ENCODE assay signal across 11 cellular contexts in genomic region chr6:106913676-106914280, GRCh38.
DNase-seq lines count a peak whose midpoint lies in the region; ATAC-seq, FAIRE-seq and TF ChIP-seq lines count a peak whose summit lies in the region.
"Had no signal": no experiment of that assay in that cellular context is flagged by ENCODE, and none has a peak within 500 bp of the region (broad histone marks: within the 10 kb centered on the region; RNA-seq: fewer than 3 reads in every experiment).

No MANE protein-coding gene starts in this region.

- no peaks in the 10 kb centered on the region for H3K27me3 ChIP-seq in HepG2 (ENCODE audit: control insufficient read depth in 1 of 2, insufficient read depth in 2 of 2, low read length in 2 of 2)
- H3K27me3 ChIP-seq in right lobe of liver: no peaks in the 10 kb centered on the region
- H3K27me3 ChIP-seq in endodermal cell (ENCODE audit: control insufficient read depth, insufficient read depth, low read length, poor library complexity, severe bottlenecking): no peaks in the 10 kb centered on the region

- in situ Hi-C loops in HepG2 (cut with HindIII; ENCODE audit: extremely low pct_ligation_motif_present, low pct_unique_long_range_greater_than_20kb): no loop called here

- TF ChIP-seq POLR2A in HepG2 (IDR thresholded peaks at IDR 0.05; ENCODE audit: insufficient read depth in 1 of 2, low read depth in 2 of 2, low read length in 2 of 2): no peak
- TF ChIP-seq POLR2A in right lobe of liver (IDR thresholded peaks at IDR 0.05): no peak

- 28% methylated on average over 5 of the region's 5 CpGs for WGBS in HepG2 (ENCODE audit: low lambda C conversion rate)
- 88% methylated on average over 2 of the region's 5 CpGs for WGBS in right lobe of liver (ENCODE audit: insufficient coverage, low coverage, low lambda C conversion rate, missing lambda C conversion rate)
- 84 to 94% methylated on average over 3 to 5 of the region's 5 CpGs for WGBS in endodermal cell (ENCODE audit: insufficient coverage in 1 of 2, insufficient read length in 1 of 2), 2 experiments

- ATAC-seq in HepG2 (no peak), right lobe of liver (no peak), HG03064 (IDR thresholded peaks at IDR 0.05; ENCODE audit: low read depth, unreplicated experiment) (peak; percentile 87)

- peaks cover 2% of the 10 kb centered on the region for H3K36me3 Mint-ChIP-seq in endodermal cell (ENCODE audit: low read depth)

- no TSS peak for BruUV-seq in HepG2 (replicated peaks; lab: Mats Ljungman, UMichigan)

- H3K4me3 ChIP-seq in HepG2 (replicated peaks in 1 of 3; ENCODE audit: insufficient read depth in 1 of 3, low read depth in 2 of 3, low read length in 3 of 3) (no peak overlapping the region), right lobe of liver (no peak overlapping the region), endodermal cell (ENCODE audit: low read length) (no peak overlapping the region)

- no peak for FAIRE-seq in HepG2 (lab: Jason Lieb, UNC)

- H3K4me3 Mint-ChIP-seq in endodermal cell: no peak overlapping the region
- H3K4me3 Mint-ChIP-seq: dendritic cell treated with granulocyte-macrophage colony-stimulating factor and Interleukin-4, amounts not matched to agents 40 ng/mL and 50 ng/mL, for 4 days had no signal

- POLR2A ChIA-PET in HepG2 (lab: Yijun Ruan, JAX): no interaction called here

- no peaks in the 10 kb centered on the region for H3K79me2 ChIP-seq in HepG2 (ENCODE audit: insufficient read depth, low read length)

- H3K9ac ChIP-seq in HepG2 (ENCODE audit: insufficient read depth, low read depth, low read length): no peak overlapping the region
- peak overlapping the region; percentile 23 for H3K9ac ChIP-seq in endodermal cell (ENCODE audit: extremely low read depth, low read length, poor library complexity, severe bottlenecking)

- H3K27ac ChIP-seq in HepG2 (ENCODE audit: extremely low read length, insufficient read depth, low read length) (no peak overlapping the region), right lobe of liver (no peak overlapping the region), endodermal cell (ENCODE audit: low read depth, low read length) (peak overlapping the region; percentile 67)
- H3K27ac ChIP-seq: HL-60 had no signal

- peaks cover 20% of the 10 kb centered on the region for H3K4me1 Mint-ChIP-seq in endodermal cell

- no peak for TF ChIP-seq RAD21 in HepG2 (CRISPR knock-in tag; IDR thresholded peaks at IDR 0.05)

- TF ChIP-seq EP300 in HepG2 (IDR thresholded peaks at IDR 0.05; ENCODE audit: low read depth in 2 of 2, low read length in 2 of 2) (no peak), HepG2 (CRISPR knock-in tag; IDR thresholded peaks at IDR 0.05; ENCODE audit: borderline replicate concordance) (no peak)

- TF ChIP-seq CTCF in HepG2 (CRISPR knock-in tag; IDR thresholded peaks at IDR 0.05): no peak
- no peak for TF ChIP-seq CTCF in right lobe of liver (IDR thresholded peaks at IDR 0.05)
- no peak for TF ChIP-seq CTCF in endodermal cell (conservative IDR thresholded peaks at IDR 0.05)

- peak overlapping the region; percentile 85 for H3K27ac Mint-ChIP-seq in endodermal cell
- H3K27ac Mint-ChIP-seq: dendritic cell treated with granulocyte-macrophage colony-stimulating factor and Interleukin-4, amounts not matched to agents 40 ng/mL and 50 ng/mL, for 4 days had no signal

- intact Hi-C loops in HepG2 (cut with micrococcal nuclease; ENCODE audit: unreplicated experiment): loop anchor here (1.0 to 10.0 kb wide), 2 partner anchors 26 to 289 kb away; partner anchors contain the start of genes QRSL1 and RTN4IP1
- intact Hi-C loops in right lobe of liver (cut with DNase I): no loop called here

- no peaks in the 10 kb centered on the region for H3K36me3 ChIP-seq in HepG2 (replicated peaks in 1 of 2; ENCODE audit: control insufficient read depth in 1 of 2, insufficient read depth in 2 of 2, low read length in 2 of 2)
- no peaks in the 10 kb centered on the region for H3K36me3 ChIP-seq in right lobe of liver
- H3K36me3 ChIP-seq in endodermal cell (ENCODE audit: control insufficient read depth, insufficient read depth, low read length): no peaks in the 10 kb centered on the region

- H3K9me3 ChIP-seq in HepG2 (ENCODE audit: low read length): peaks cover 8% of the 10 kb centered on the region; the same call in 1 of the 2 replicates
- H3K9me3 ChIP-seq in right lobe of liver: no peaks in the 10 kb centered on the region
- H3K9me3 ChIP-seq in endodermal cell (ENCODE audit: control insufficient read depth, low read length): peaks cover 15% of the 10 kb centered on the region

- peak overlapping the region; percentile 28; the same call in 1 of the 2 replicates for H3K4me2 ChIP-seq in HepG2 (ENCODE audit: low read depth, low read length)

- CTCF ChIA-PET in HepG2 (lab: Yijun Ruan, JAX; ENCODE audit: low intra/inter-chr PET ratio, low total read pairs): no interaction called here

- no peak overlapping the region for H2AFZ ChIP-seq in HepG2 (ENCODE audit: low read length)

- no peaks in the 10 kb centered on the region for H4K20me1 ChIP-seq in HepG2 (ENCODE audit: insufficient read depth, low read length)

- H3K27me3 Mint-ChIP-seq in endodermal cell (ENCODE audit: insufficient read depth): no peaks in the 10 kb centered on the region

- peak; percentile 64 for DNase-seq in HepG2 (ENCODE audit: low spot score)
- DNase-seq in right lobe of liver: no peak
- peak; percentile 56 for DNase-seq in endodermal cell
- DNase-seq in GF-D8 (lab: John Stamatoyannopoulos, UW): no peak
- DNase-seq in GOT3 (lab: John Stamatoyannopoulos, UW): no peak
- no peak for DNase-seq in COLO668 (lab: John Stamatoyannopoulos, UW; ENCODE audit: unreplicated experiment)
- DNase-seq in activated T-cell treated with anti-CD3 and anti-CD28 coated beads, Interleukin-2, amount 50 U/mL, for 48 hours: no peak
- DNase-seq: NCI-H1417 treated with DMSO at 0.1 percent for 48 hours had no signal

- H3K4me1 ChIP-seq in HepG2 (ENCODE audit: insufficient read depth, low read length): peaks cover 43% of the 10 kb centered on the region
- no peaks in the 10 kb centered on the region for H3K4me1 ChIP-seq in right lobe of liver
- no peaks in the 10 kb centered on the region for H3K4me1 ChIP-seq in endodermal cell (ENCODE audit: control insufficient read depth, insufficient read depth, low read length)

- H3K9me3 Mint-ChIP-seq in endodermal cell: peaks cover 26% of the 10 kb centered on the region
- H3K9me3 Mint-ChIP-seq: dendritic cell treated with granulocyte-macrophage colony-stimulating factor and Interleukin-4, amounts not matched to agents 40 ng/mL and 50 ng/mL, for 4 days had no signal

TF ChIP-seq in HepG2, 621 proteins besides CTCF, POLR2A, EP300 and RAD21:
- TF ChIP-seq ZBTB49 (CRISPR knock-in tag; IDR thresholded peaks at IDR 0.05; ENCODE audit: borderline replicate concordance) (no peak), ZNF362 (CRISPR knock-in tag; IDR thresholded peaks at IDR 0.05; ENCODE audit: borderline replicate concordance) (peak; percentile 51; the same call in 1 of the 2 replicates), BCL6 (CRISPR knock-in tag; IDR thresholded peaks at IDR 0.05) (peak; percentile 19; the same call in 1 of the 2 replicates), XRCC5 (optimal IDR thresholded peaks at IDR 0.05; ENCODE audit: low read length) (no peak)

Comparison
In these comparisons a context has a peak if more than half of its experiments do, and no peak if none do; other contexts are left out.
1. DNase-seq: peak in HepG2 (single experiment) and endodermal cell (single experiment); none in right lobe of liver (0 of 3), GF-D8 (single experiment), GOT3 (single experiment), COLO668 (single experiment) and activated T-cell treated with anti-CD3 and anti-CD28 coated beads, Interleukin-2, amount 50 U/mL, for 48 hours (0 of 2).